In genomic region chr14:37593496-37594237, GRCh38 we compare ENCODE assay signal across 10 cellular contexts. TPM values are rescaled to one million over a fixed set of nuclear protein-coding genes. Genes with fewer than 3 reads are reported as not detected.
DNase-seq lines count a peak whose midpoint lies in the region; ATAC-seq and TF ChIP-seq lines count a peak whose summit lies in the region.
"Had no signal": no experiment of that assay in that cellular context is flagged by ENCODE, and none has a peak within 500 bp of the region (broad histone marks: within the 10 kb centered on the region; RNA-seq: fewer than 3 reads in every experiment).

No MANE protein-coding gene starts in this region.

- no peak for TF ChIP-seq POLR2A in IMR-90 (IDR thresholded peaks at IDR 0.05; ENCODE audit: low read depth, low read length)

- peak overlapping the region in 7 of 8 donors; percentile 24 to 85 (median 66) for H3K4me3 Mint-ChIP-seq in CD4-positive, alpha-beta memory T cell
- H3K4me3 Mint-ChIP-seq in MCF 10A (ENCODE audit: unreplicated experiment), result peak overlapping the region; percentile 84
- peak overlapping the region; percentile 62 for H3K4me3 Mint-ChIP-seq in natural killer cell treated with Interleukin-12 subunit alpha and Interleukin-12 subunit beta and Interleukin-15 and Interleukin-18, amount 100 ng/mL, for 72 hours

- no peak overlapping the region for H2AK9ac ChIP-seq in IMR-90 (replicated peaks; ENCODE audit: low read depth, low read length, poor library complexity)

- H3K9me3 ChIP-seq in CD4-positive, alpha-beta memory T cell (ENCODE audit: control insufficient read depth in 1 of 2, low read length in 2 of 2), result no peaks in the 10 kb centered on the region
- peaks cover 21% of the 10 kb centered on the region for H3K9me3 ChIP-seq in IMR-90 (ENCODE audit: control insufficient read depth, insufficient read depth, low read length)
- H3K9me3 ChIP-seq: thyroid gland had no signal

- peaks cover 56 to 58% of the 10 kb centered on the region in 2 donors for H3K27me3 Mint-ChIP-seq in CD4-positive, alpha-beta memory T cell
- H3K27me3 Mint-ChIP-seq in MCF 10A (ENCODE audit: insufficient read depth, unreplicated experiment), result no peaks in the 10 kb centered on the region
- peaks cover 32 to 62% of the 10 kb centered on the region in 2 donors for H3K27me3 Mint-ChIP-seq in natural killer cell treated with Interleukin-12 subunit alpha and Interleukin-12 subunit beta and Interleukin-15 and Interleukin-18, amount 100 ng/mL, for 72 hours

- H2AK5ac ChIP-seq in IMR-90 (ENCODE audit: low read depth, low read length), result no peak overlapping the region

- H3K4me3 ChIP-seq in CD4-positive, alpha-beta memory T cell (ENCODE audit: low read length in 2 of 2), result no peak overlapping the region
- H3K4me3 ChIP-seq in IMR-90 (ENCODE audit: insufficient read depth, low read depth, low read length), result no peak overlapping the region; the same call in 1 of the 2 replicates

- intact Hi-C loops in CD4-positive, alpha-beta memory T cell (cut with micrococcal nuclease), result no loop called here
- intact Hi-C loops in IMR-90 (cut with micrococcal nuclease) (loop anchor here (1.0 kb wide), 2 partner anchors 281 to 347 kb away; no protein-coding TSS in a partner anchor), MCF 10A (cut with micrococcal nuclease) (loop anchor here (1.0 to 10.0 kb wide), 4 partner anchors 13 to 347 kb away; no protein-coding TSS in a partner anchor)

- CTCF ChIA-PET in CD4-positive, alpha-beta memory T cell (lab: Charles Lee; ENCODE audit: partially characterized antibody), result no interaction called here
- CTCF ChIA-PET in IMR-90 (lab: Yijun Ruan, JAX) (interaction anchor here (0.6 to 1.0 kb wide), 5 partner anchors 30 to 485 kb away, joined by 3 to 5 read pairs (median 3); no protein-coding TSS in a partner anchor), MCF 10A (lab: Yijun Ruan, JAX) (interaction anchor here (0.6 to 5.7 kb wide), 31 partner anchors 9 to 1962 kb away, joined by 3 to 46 read pairs (median 4); no protein-coding TSS in a partner anchor)

- no peak overlapping the region for H4K8ac ChIP-seq in IMR-90 (ENCODE audit: low read depth in 2 of 2, low read length in 2 of 2)

- peaks cover 0 to 49% (median 36%) of the 10 kb centered on the region in 8 donors for H3K9me3 Mint-ChIP-seq in CD4-positive, alpha-beta memory T cell
- H3K9me3 Mint-ChIP-seq in MCF 10A (ENCODE audit: unreplicated experiment), result no peaks in the 10 kb centered on the region
- peaks cover 3% of the 10 kb centered on the region for H3K9me3 Mint-ChIP-seq in natural killer cell treated with Interleukin-12 subunit alpha and Interleukin-12 subunit beta and Interleukin-15 and Interleukin-18, amount 100 ng/mL, for 72 hours

- no peaks in the 10 kb centered on the region; the same call in 1 of the 2 replicates for H4K20me1 ChIP-seq in IMR-90 (ENCODE audit: insufficient read depth, low read length)

- H3K27me3 ChIP-seq in CD4-positive, alpha-beta memory T cell (ENCODE audit: insufficient read depth, low read length), result peaks cover 34% of the 10 kb centered on the region
- peaks cover 76% of the 10 kb centered on the region for H3K27me3 ChIP-seq in IMR-90 (ENCODE audit: control insufficient read depth, insufficient read depth, low read length)

- no peak overlapping the region for H3K56ac ChIP-seq in IMR-90 (ENCODE audit: extremely low read depth, insufficient read depth, low read length)

- DNase-seq in CD4-positive, alpha-beta memory T cell, result no peak
- DNase-seq in IMR-90, result no peak
- DNase-seq in MCF 10A (ENCODE audit: unreplicated experiment), result no peak
- no peak for DNase-seq in natural killer cell treated with Interleukin-12 subunit alpha and Interleukin-12 subunit beta and Interleukin-15 and Interleukin-18, amount 100 ng/mL, for 72 hours (ENCODE audit: low spot score)
- DNase-seq in AML-193 (lab: John Stamatoyannopoulos, UW), result no peak
- DNase-seq in NCI-H2107 (lab: John Stamatoyannopoulos, UW), result no peak
- DNase-seq in NCI-H1930 (lab: John Stamatoyannopoulos, UW), result no peak
- DNase-seq: activated gamma-delta T cell treated with Interleukin-2 at 50 U/mL for 16 hours had no signal

- BruUV-seq in IMR-90 (replicated peaks; lab: Mats Ljungman, UMichigan) (TSS peak; percentile 55), MCF 10A (replicated peaks; lab: Mats Ljungman, UMichigan) (TSS peak; percentile 49)

- in situ Hi-C loops in IMR-90 (cut with MboI; ENCODE audit: low sequenced_read_pairs), result no loop called here

- no CpG with 5 or more reads among the region's 14 CpGs for WGBS in IMR-90 (ENCODE audit: extremely low coverage in 2 of 2, insufficient read length in 1 of 2), 2 experiments

- no peak overlapping the region for H2BK15ac ChIP-seq in IMR-90 (ENCODE audit: low read depth, low read length)

- H3K4me1 Mint-ChIP-seq in CD4-positive, alpha-beta memory T cell, result peaks cover 12 to 23% (median 18%) of the 10 kb centered on the region in 4 donors
- peaks cover 7% of the 10 kb centered on the region for H3K4me1 Mint-ChIP-seq in MCF 10A (ENCODE audit: insufficient read depth, unreplicated experiment)
- peaks cover 0 to 5% of the 10 kb centered on the region in 2 donors for H3K4me1 Mint-ChIP-seq in natural killer cell treated with Interleukin-12 subunit alpha and Interleukin-12 subunit beta and Interleukin-15 and Interleukin-18, amount 100 ng/mL, for 72 hours (ENCODE audit: low read depth in 2 of 2)

- no peak overlapping the region for H3K23ac ChIP-seq in IMR-90 (ENCODE audit: low read depth, low read length)

- peaks cover 7% of the 10 kb centered on the region for H3K4me1 ChIP-seq in CD4-positive, alpha-beta memory T cell (ENCODE audit: insufficient read depth, low read length)
- peaks cover 3% of the 10 kb centered on the region; the same call in 1 of the 2 replicates for H3K4me1 ChIP-seq in IMR-90 (ENCODE audit: control insufficient read depth, insufficient read depth, low read length)

- H4K91ac ChIP-seq in IMR-90 (ENCODE audit: insufficient read depth, low read depth, low read length), result no peak overlapping the region

- no peak overlapping the region for H3K4ac ChIP-seq in IMR-90 (ENCODE audit: low read depth, low read length)

- no peak overlapping the region for H2BK120ac ChIP-seq in IMR-90 (ENCODE audit: low read depth, low read length)

- no peak overlapping the region for H2BK5ac ChIP-seq in IMR-90 (ENCODE audit: low read depth, low read length, poor library complexity, severe bottlenecking)

- peak overlapping the region; percentile 11; the same call in 1 of the 2 replicates for H3K4me2 ChIP-seq in IMR-90 (ENCODE audit: low read depth, low read length)

- ATAC-seq in IMR-90 (ENCODE audit: low read depth), result no peak
- ATAC-seq in natural killer cell treated with Interleukin-12 subunit alpha and Interleukin-12 subunit beta and Interleukin-15 and Interleukin-18, amount 100 ng/mL, for 72 hours, result no peak
- no peak for ATAC-seq in HG03439 (IDR thresholded peaks at IDR 0.05; ENCODE audit: unreplicated experiment)

- H3K18ac ChIP-seq in IMR-90 (ENCODE audit: low read depth, low read length), result no peak overlapping the region

- H3K79me1 ChIP-seq in IMR-90 (ENCODE audit: low read depth in 1 of 2, low read length in 2 of 2), result no peaks in the 10 kb centered on the region

- H2AFZ ChIP-seq in IMR-90 (replicated peaks; ENCODE audit: low read length, poor library complexity), result no peak overlapping the region

- H2BK20ac ChIP-seq in IMR-90 (ENCODE audit: low read depth, low read length), result no peak overlapping the region

- POLR2A ChIA-PET in CD4-positive, alpha-beta memory T cell (lab: Charles Lee; ENCODE audit: partially characterized antibody), result no interaction called here
- POLR2A ChIA-PET in IMR-90 (lab: Charles Lee; ENCODE audit: unreplicated experiment) (no interaction called here), MCF 10A (lab: Yijun Ruan, JAX) (interaction anchor here (0.6 to 1.0 kb wide), 6 partner anchors 12 to 1125 kb away, joined by 3 to 4 read pairs (median 4); no protein-coding TSS in a partner anchor)

- H3K9ac ChIP-seq in IMR-90 (ENCODE audit: low read depth, low read length), result no peak overlapping the region

- no peak for TF ChIP-seq CTCF in IMR-90 (conservative IDR thresholded peaks at IDR 0.05; ENCODE audit: low read depth, low read length)
- no peak for TF ChIP-seq CTCF in MCF 10A (IDR thresholded peaks at IDR 0.05; ENCODE audit: unreplicated experiment)

- TF ChIP-seq RAD21 in IMR-90 (IDR thresholded peaks at IDR 0.05; ENCODE audit: low read length), result no peak

- dilution Hi-C loops in IMR-90 (cut with HindIII; ENCODE audit: low sequenced_read_pairs, unreplicated experiment), result no loop called here

- H3K36me3 Mint-ChIP-seq in CD4-positive, alpha-beta memory T cell, result peaks cover 4 to 8% of the 10 kb centered on the region in 2 donors
- peaks cover 6% of the 10 kb centered on the region for H3K36me3 Mint-ChIP-seq in MCF 10A (ENCODE audit: insufficient read depth, unreplicated experiment)
- H3K36me3 Mint-ChIP-seq in natural killer cell treated with Interleukin-12 subunit alpha and Interleukin-12 subunit beta and Interleukin-15 and Interleukin-18, amount 100 ng/mL, for 72 hours, result peaks cover 23% of the 10 kb centered on the region

- H3K27ac Mint-ChIP-seq in CD4-positive, alpha-beta memory T cell, result peak overlapping the region in 1 of 7 donors; percentile 73
- H3K27ac Mint-ChIP-seq in MCF 10A (ENCODE audit: low read depth, unreplicated experiment), result peak overlapping the region; percentile 43
- no peak overlapping the region for H3K27ac Mint-ChIP-seq in natural killer cell treated with Interleukin-12 subunit alpha and Interleukin-12 subunit beta and Interleukin-15 and Interleukin-18, amount 100 ng/mL, for 72 hours

- no peak overlapping the region for H4K5ac ChIP-seq in IMR-90 (ENCODE audit: low read depth, low read length)

- H3K9me1 ChIP-seq in IMR-90 (ENCODE audit: insufficient read depth, low read length), result 0 out of 2 replicates have a peak, but pooled peaks cover 3% of the 10 kb centered on the region

- no peak overlapping the region for H3K14ac ChIP-seq in IMR-90 (replicated peaks; ENCODE audit: low read depth, low read length)

- H3K27ac ChIP-seq in CD4-positive, alpha-beta memory T cell (ENCODE audit: low read depth, low read length), result no peak overlapping the region
- H3K27ac ChIP-seq in IMR-90 (ENCODE audit: insufficient read depth, low read length), result no peak overlapping the region
- H3K27ac ChIP-seq: thyroid gland had no signal

- no peaks in the 10 kb centered on the region for H3K36me3 ChIP-seq in CD4-positive, alpha-beta memory T cell (ENCODE audit: insufficient read depth, low read length)
- no peaks in the 10 kb centered on the region for H3K36me3 ChIP-seq in IMR-90 (ENCODE audit: control insufficient read depth, insufficient read depth, low read length)
- H3K36me3 ChIP-seq: thyroid gland had no signal

RNA-seq across cellular contexts. Expression of gene FOXA1, which starts 1.4 kb away (rescaled TPM):
- total RNA-seq in CD4-positive, alpha-beta memory T cell, result not detected
- not detected for polyA plus RNA-seq in CD4-positive, alpha-beta memory T cell
- total RNA-seq in IMR-90 (2012; rRNA removed) (under 0.01 and 0.18 TPM in 2 replicates), MCF 10A (2022) (8.6 and 11.2 TPM in 2 replicates)
- 0.09 and 0.31 TPM in 2 replicates for polyA plus RNA-seq in IMR-90 (2012; rRNA removed)
- 0.04 and 0.36 TPM in 2 replicates for polyA plus RNA-seq in IMR-90 (2012; cell fraction: cytosol; rRNA removed)
- polyA plus RNA-seq in IMR-90 (2012; cell fraction: nucleus; rRNA removed; ENCODE audit: low replicate concordance), result 0.30 and 0.38 TPM in 2 replicates
- not detected for total RNA-seq in natural killer cell treated with Interleukin-12 subunit alpha and Interleukin-12 subunit beta and Interleukin-15 and Interleukin-18, amount 100 ng/mL, for 72 hours

RNA-seq across cellular contexts. Expression of gene TTC6, which starts 1.8 kb away (rescaled TPM):
- not detected for total RNA-seq in CD4-positive, alpha-beta memory T cell
- not detected for polyA plus RNA-seq in CD4-positive, alpha-beta memory T cell
- total RNA-seq in IMR-90 (2012; rRNA removed) (under 0.01 TPM in 2 replicates), MCF 10A (2022) (0.96 and 0.98 TPM in 2 replicates)
- polyA plus RNA-seq in IMR-90 (2012; rRNA removed), result 0.12 TPM in 1 of 2 replicates, not detected in the other
- polyA plus RNA-seq in IMR-90 (2012; cell fraction: cytosol; rRNA removed), result not detected in 2 replicates
- polyA plus RNA-seq in IMR-90 (2012; cell fraction: nucleus; rRNA removed; ENCODE audit: low replicate concordance), result 0.04 and 0.07 TPM in 2 replicates
- total RNA-seq in natural killer cell treated with Interleukin-12 subunit alpha and Interleukin-12 subunit beta and Interleukin-15 and Interleukin-18, amount 100 ng/mL, for 72 hours, result not detected
